Comparison of ENCODE assay signal across 1 cellular context in the genomic region with DNA sequence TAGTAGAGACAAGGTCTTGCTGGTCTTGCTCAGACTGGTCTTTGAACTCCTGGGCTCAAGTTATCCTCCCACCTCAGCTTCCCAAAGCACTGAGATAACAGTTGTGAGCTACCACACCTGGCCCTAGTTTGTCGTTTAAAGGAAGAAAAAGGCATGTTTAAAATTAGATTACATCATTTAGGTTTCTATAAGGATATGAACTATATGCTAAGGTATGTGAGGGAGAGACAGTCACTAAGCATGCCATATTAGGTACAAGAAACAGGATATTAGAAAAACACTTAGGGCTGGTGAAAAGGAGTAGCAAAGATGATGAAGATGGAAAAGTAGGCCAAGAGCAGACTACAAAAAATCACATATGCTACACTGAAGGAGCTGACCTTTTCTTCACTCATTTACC.
TF ChIP-seq lines count a peak whose summit lies in the region.

No MANE protein-coding gene starts in this region.

TF ChIP-seq in endothelial cell of umbilical vein, 7 proteins besides CTCF, POLR2A, EP300 and RAD21:
- TF ChIP-seq MAX (IDR thresholded peaks at IDR 0.05; ENCODE audit: insufficient read depth, insufficient read length) (no peak), GATA2 (IDR thresholded peaks at IDR 0.05; ENCODE audit: insufficient read depth, insufficient read length, low read depth, low read length) (no peak), POLR2AphosphoS5 (IDR thresholded peaks at IDR 0.05; ENCODE audit: insufficient read depth, low read depth, low read length) (no peak), EZH2 (IDR thresholded peaks at IDR 0.05; ENCODE audit: borderline replicate concordance, low read depth, low read length, severe bottlenecking) (no peak), FOS (IDR thresholded peaks at IDR 0.05; ENCODE audit: borderline replicate concordance, insufficient read depth, low read length) (no peak), MYC (IDR thresholded peaks at IDR 0.05; ENCODE audit: low read depth, low read length) (no peak), JUN (IDR thresholded peaks at IDR 0.05; ENCODE audit: borderline replicate concordance, insufficient read depth, insufficient read length, low read depth) (no peak)
